ENCODE assay signal across 1 cellular context in genomic region chr11:103682318-103683184, GRCh38.
TF ChIP-seq lines count a peak whose summit lies in the region.

No MANE protein-coding gene starts in this region.

TF ChIP-seq in GM12878, 131 proteins besides CTCF, POLR2A, EP300 and RAD21 (continued from another document):
- TF ChIP-seq REST (IDR thresholded peaks at IDR 0.05; ENCODE audit: low read depth, low read length) (no peak), HDGF (IDR thresholded peaks at IDR 0.05) (no peak), PML (IDR thresholded peaks at IDR 0.05; ENCODE audit: low read length) (no peak)
